ENCODE assay signal across 17 cellular contexts in genomic region chr10:77940225-77940624, GRCh38.
"Had no signal": no experiment of that assay in that cellular context is flagged by ENCODE, and none has a peak within 500 bp of the region (broad histone marks: within the 10 kb centered on the region; RNA-seq: fewer than 3 reads in every experiment).

No MANE protein-coding gene starts in this region.

- H3K27ac ChIP-seq: body of pancreas, coronary artery, upper lobe of left lung had no signal

- H3K4me3 ChIP-seq: body of pancreas, coronary artery, gastroesophageal sphincter, psoas muscle, upper lobe of left lung had no signal

- H3K36me3 Mint-ChIP-seq: activated naive CD8-positive, alpha-beta T cell; naive thymus-derived CD8-positive, alpha-beta T cell had no signal

- H3K9me3 Mint-ChIP-seq: activated B cell treated with CpG ODN at 0.5 μM for 24 hours; activated CD8-positive, alpha-beta T cell treated with anti-CD3 and anti-CD28 coated beads for 36 hours; activated T-cell treated with anti-CD3 and anti-CD28 coated beads, Interleukin-2, amount 50 U/mL, for 4 hours; naive thymus-derived CD8-positive, alpha-beta T cell; T-helper 2 cell treated with Interferon-gamma antibody and Interleukin-4, amounts not matched to agents 5 μg/mL and 100 μg/mL, for 36 hours had no signal

- H3K27ac Mint-ChIP-seq: activated B cell treated with CpG ODN at 0.5 μM for 24 hours; activated CD8-positive, alpha-beta T cell treated with anti-CD3 and anti-CD28 coated beads for 36 hours; activated naive CD8-positive, alpha-beta T cell; naive thymus-derived CD8-positive, alpha-beta T cell; T-helper 2 cell treated with Interferon-gamma antibody and Interleukin-4, amounts not matched to agents 5 μg/mL and 100 μg/mL, for 36 hours had no signal

- DNase-seq: activated B cell treated with CpG ODN at 0.5 μM for 24 hours; activated CD4-positive, alpha-beta T cell treated with anti-CD3 and anti-CD28 coated beads for 48 hours; activated CD8-positive, alpha-beta T cell treated with anti-CD3 and anti-CD28 coated beads for 36 hours; activated effector memory CD4-positive, alpha-beta T cell treated with anti-CD3 and anti-CD28 coated beads, Interleukin-2, amount 50 U/mL, for 16 hours; activated T-cell treated with anti-CD3 and anti-CD28 coated beads, Interleukin-2, amount 50 U/mL, for 4 hours; amniotic stem cell; central memory CD4-positive, alpha-beta T cell; naive thymus-derived CD8-positive, alpha-beta T cell; occipital lobe; stimulated activated naive CD8-positive, alpha-beta T cell treated with anti-CD3 and anti-CD28 coated beads, Interleukin-15, Interleukin-2, amounts not matched to agents 100 U/mL and 50 U/mL, for 24 hours; upper lobe of left lung had no signal

- H3K27me3 ChIP-seq: body of pancreas, gastroesophageal sphincter, upper lobe of left lung had no signal

- H3K9me3 ChIP-seq: body of pancreas, gastroesophageal sphincter, psoas muscle, upper lobe of left lung had no signal

- H3K4me1 ChIP-seq: body of pancreas, upper lobe of left lung had no signal

- H3K36me3 ChIP-seq: gastroesophageal sphincter, upper lobe of left lung had no signal

- H3K4me1 Mint-ChIP-seq: activated B cell treated with CpG ODN at 0.5 μM for 24 hours; naive thymus-derived CD8-positive, alpha-beta T cell had no signal

- H3K4me3 Mint-ChIP-seq: activated B cell treated with CpG ODN at 0.5 μM for 24 hours; activated CD8-positive, alpha-beta T cell treated with anti-CD3 and anti-CD28 coated beads for 36 hours; activated naive CD8-positive, alpha-beta T cell; activated T-cell treated with anti-CD3 and anti-CD28 coated beads, Interleukin-2, amount 50 U/mL, for 4 hours; naive thymus-derived CD8-positive, alpha-beta T cell; T-helper 2 cell treated with Interferon-gamma antibody and Interleukin-4, amounts not matched to agents 5 μg/mL and 100 μg/mL, for 36 hours had no signal
